ENCODE assay signal across 1 cellular context in the genomic region with DNA sequence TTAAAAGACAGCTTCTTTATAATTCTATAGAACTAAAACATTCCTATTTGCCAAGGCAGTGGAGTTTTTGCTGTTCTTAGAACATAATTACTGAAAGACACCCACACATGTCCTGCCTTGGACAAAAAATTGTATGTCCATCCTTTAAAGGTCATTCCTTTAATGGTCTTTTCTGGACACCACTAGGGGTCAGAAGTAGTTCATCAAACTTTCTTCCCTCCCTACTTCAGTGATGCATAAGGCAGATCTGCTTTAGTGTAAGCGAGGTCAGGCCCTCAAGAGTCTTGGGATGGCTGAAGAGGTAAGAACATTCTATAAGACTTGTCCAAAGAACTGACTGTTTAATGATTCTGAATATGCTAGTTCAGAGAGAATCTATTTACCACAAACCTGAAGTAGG.
TF ChIP-seq lines count a peak whose summit lies in the region.

No MANE protein-coding gene starts in this region.

TF ChIP-seq in K562, 482 proteins besides CTCF, POLR2A, EP300 and RAD21 (continued from another document):
- TF ChIP-seq, protein P1, sequence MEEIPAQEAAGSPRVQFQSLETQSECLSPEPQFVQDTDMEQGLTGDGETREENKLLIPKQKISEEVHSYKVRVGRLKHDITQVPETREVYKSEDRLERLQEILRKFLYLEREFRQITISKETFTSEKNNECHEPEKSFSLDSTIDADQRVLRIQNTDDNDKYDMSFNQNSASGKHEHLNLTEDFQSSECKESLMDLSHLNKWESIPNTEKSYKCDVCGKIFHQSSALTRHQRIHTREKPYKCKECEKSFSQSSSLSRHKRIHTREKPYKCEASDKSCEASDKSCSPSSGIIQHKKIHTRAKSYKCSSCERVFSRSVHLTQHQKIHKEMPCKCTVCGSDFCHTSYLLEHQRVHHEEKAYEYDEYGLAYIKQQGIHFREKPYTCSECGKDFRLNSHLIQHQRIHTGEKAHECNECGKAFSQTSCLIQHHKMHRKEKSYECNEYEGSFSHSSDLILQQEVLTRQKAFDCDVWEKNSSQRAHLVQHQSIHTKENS (CRISPR knock-in tag; IDR thresholded peaks at IDR 0.05), result no peak
- peak; percentile 94 for TF ChIP-seq ARID2 (IDR thresholded peaks at IDR 0.05)
- TF ChIP-seq, protein P2, sequence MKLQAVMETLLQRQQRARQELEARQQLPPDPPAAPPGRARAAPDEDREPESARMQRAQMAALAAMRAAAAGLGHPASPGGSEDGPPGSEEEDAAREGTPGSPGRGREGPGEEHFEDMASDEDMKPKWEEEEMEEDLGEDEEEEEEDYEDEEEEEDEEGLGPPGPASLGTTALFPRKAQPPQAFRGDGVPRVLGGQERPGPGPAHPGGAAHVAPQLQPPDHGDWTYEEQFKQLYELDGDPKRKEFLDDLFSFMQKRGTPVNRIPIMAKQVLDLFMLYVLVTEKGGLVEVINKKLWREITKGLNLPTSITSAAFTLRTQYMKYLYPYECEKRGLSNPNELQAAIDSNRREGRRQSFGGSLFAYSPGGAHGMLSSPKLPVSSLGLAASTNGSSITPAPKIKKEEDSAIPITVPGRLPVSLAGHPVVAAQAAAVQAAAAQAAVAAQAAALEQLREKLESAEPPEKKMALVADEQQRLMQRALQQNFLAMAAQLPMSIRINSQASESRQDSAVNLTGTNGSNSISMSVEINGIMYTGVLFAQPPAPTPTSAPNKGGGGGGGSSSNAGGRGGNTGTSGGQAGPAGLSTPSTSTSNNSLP (IDR thresholded peaks at IDR 0.05; ENCODE audit: borderline replicate concordance, low read depth, low read length), result peak; percentile 73; the same call in 1 of the 2 replicates
- TF ChIP-seq KDM1A (IDR thresholded peaks at IDR 0.05), result peak; percentile 27 to 44; a peak in 1 of 4 replicates
- no peak for TF ChIP-seq MTF1 (CRISPR knock-in tag; IDR thresholded peaks at IDR 0.05; ENCODE audit: borderline replicate concordance)
- TF ChIP-seq ARID1B (IDR thresholded peaks at IDR 0.05), result 0 out of 2 replicates have a peak, but pooled peaks have one; percentile 8
- TF ChIP-seq, protein P3, sequence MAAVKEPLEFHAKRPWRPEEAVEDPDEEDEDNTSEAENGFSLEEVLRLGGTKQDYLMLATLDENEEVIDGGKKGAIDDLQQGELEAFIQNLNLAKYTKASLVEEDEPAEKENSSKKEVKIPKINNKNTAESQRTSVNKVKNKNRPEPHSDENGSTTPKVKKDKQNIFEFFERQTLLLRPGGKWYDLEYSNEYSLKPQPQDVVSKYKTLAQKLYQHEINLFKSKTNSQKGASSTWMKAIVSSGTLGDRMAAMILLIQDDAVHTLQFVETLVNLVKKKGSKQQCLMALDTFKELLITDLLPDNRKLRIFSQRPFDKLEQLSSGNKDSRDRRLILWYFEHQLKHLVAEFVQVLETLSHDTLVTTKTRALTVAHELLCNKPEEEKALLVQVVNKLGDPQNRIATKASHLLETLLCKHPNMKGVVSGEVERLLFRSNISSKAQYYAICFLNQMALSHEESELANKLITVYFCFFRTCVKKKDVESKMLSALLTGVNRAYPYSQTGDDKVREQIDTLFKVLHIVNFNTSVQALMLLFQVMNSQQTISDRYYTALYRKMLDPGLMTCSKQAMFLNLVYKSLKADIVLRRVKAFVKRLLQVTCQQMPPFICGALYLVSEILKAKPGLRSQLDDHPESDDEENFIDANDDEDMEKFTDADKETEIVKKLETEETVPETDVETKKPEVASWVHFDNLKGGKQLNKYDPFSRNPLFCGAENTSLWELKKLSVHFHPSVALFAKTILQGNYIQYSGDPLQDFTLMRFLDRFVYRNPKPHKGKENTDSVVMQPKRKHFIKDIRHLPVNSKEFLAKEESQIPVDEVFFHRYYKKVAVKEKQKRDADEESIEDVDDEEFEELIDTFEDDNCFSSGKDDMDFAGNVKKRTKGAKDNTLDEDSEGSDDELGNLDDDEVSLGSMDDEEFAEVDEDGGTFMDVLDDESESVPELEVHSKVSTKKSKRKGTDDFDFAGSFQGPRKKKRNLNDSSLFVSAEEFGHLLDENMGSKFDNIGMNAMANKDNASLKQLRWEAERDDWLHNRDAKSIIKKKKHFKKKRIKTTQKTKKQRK (IDR thresholded peaks at IDR 0.05; ENCODE audit: borderline replicate concordance, low read depth, low read length), result no peak
- no peak for TF ChIP-seq ZNF133 (CRISPR knock-in tag; IDR thresholded peaks at IDR 0.05)
- TF ChIP-seq KLF13 (tag; IDR thresholded peaks at IDR 0.05; ENCODE audit: borderline replicate concordance, low read depth), result no peak
- no peak for TF ChIP-seq BRCA1 (IDR thresholded peaks at IDR 0.05)
- no peak for TF ChIP-seq BRCA1 (CRISPR knock-in tag; IDR thresholded peaks at IDR 0.05)
- no peak for TF ChIP-seq ZNF551 (CRISPR knock-in tag; IDR thresholded peaks at IDR 0.05)
- no peak for TF ChIP-seq ZNF76 (CRISPR knock-in tag; IDR thresholded peaks at IDR 0.05; ENCODE audit: borderline replicate concordance)
- TF ChIP-seq, protein P4, sequence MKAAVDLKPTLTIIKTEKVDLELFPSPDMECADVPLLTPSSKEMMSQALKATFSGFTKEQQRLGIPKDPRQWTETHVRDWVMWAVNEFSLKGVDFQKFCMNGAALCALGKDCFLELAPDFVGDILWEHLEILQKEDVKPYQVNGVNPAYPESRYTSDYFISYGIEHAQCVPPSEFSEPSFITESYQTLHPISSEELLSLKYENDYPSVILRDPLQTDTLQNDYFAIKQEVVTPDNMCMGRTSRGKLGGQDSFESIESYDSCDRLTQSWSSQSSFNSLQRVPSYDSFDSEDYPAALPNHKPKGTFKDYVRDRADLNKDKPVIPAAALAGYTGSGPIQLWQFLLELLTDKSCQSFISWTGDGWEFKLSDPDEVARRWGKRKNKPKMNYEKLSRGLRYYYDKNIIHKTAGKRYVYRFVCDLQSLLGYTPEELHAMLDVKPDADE (conservative IDR thresholded peaks at IDR 0.05; ENCODE audit: control insufficient read depth, low read depth, low read length), result no peak
- 0 out of 2 replicates have a peak, but pooled peaks have one; percentile 26 for TF ChIP-seq NCOA6 (IDR thresholded peaks at IDR 0.05)
- no peak; the same call in 1 of the 2 replicates for TF ChIP-seq THRAP3 (IDR thresholded peaks at IDR 0.05; ENCODE audit: borderline replicate concordance)
- peak; percentile 87 for TF ChIP-seq SMC3 (conservative IDR thresholded peaks at IDR 0.05; ENCODE audit: insufficient read depth, low read depth, low read length)
- TF ChIP-seq, protein P5, sequence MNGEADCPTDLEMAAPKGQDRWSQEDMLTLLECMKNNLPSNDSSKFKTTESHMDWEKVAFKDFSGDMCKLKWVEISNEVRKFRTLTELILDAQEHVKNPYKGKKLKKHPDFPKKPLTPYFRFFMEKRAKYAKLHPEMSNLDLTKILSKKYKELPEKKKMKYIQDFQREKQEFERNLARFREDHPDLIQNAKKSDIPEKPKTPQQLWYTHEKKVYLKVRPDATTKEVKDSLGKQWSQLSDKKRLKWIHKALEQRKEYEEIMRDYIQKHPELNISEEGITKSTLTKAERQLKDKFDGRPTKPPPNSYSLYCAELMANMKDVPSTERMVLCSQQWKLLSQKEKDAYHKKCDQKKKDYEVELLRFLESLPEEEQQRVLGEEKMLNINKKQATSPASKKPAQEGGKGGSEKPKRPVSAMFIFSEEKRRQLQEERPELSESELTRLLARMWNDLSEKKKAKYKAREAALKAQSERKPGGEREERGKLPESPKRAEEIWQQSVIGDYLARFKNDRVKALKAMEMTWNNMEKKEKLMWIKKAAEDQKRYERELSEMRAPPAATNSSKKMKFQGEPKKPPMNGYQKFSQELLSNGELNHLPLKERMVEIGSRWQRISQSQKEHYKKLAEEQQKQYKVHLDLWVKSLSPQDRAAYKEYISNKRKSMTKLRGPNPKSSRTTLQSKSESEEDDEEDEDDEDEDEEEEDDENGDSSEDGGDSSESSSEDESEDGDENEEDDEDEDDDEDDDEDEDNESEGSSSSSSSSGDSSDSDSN (IDR thresholded peaks at IDR 0.05; ENCODE audit: borderline replicate concordance in 1 of 2, low read depth in 2 of 2, low read length in 2 of 2), result peak in 1 of 2 experiments; percentile 41; a peak in 1 of 4 replicates
- TF ChIP-seq, protein P6, sequence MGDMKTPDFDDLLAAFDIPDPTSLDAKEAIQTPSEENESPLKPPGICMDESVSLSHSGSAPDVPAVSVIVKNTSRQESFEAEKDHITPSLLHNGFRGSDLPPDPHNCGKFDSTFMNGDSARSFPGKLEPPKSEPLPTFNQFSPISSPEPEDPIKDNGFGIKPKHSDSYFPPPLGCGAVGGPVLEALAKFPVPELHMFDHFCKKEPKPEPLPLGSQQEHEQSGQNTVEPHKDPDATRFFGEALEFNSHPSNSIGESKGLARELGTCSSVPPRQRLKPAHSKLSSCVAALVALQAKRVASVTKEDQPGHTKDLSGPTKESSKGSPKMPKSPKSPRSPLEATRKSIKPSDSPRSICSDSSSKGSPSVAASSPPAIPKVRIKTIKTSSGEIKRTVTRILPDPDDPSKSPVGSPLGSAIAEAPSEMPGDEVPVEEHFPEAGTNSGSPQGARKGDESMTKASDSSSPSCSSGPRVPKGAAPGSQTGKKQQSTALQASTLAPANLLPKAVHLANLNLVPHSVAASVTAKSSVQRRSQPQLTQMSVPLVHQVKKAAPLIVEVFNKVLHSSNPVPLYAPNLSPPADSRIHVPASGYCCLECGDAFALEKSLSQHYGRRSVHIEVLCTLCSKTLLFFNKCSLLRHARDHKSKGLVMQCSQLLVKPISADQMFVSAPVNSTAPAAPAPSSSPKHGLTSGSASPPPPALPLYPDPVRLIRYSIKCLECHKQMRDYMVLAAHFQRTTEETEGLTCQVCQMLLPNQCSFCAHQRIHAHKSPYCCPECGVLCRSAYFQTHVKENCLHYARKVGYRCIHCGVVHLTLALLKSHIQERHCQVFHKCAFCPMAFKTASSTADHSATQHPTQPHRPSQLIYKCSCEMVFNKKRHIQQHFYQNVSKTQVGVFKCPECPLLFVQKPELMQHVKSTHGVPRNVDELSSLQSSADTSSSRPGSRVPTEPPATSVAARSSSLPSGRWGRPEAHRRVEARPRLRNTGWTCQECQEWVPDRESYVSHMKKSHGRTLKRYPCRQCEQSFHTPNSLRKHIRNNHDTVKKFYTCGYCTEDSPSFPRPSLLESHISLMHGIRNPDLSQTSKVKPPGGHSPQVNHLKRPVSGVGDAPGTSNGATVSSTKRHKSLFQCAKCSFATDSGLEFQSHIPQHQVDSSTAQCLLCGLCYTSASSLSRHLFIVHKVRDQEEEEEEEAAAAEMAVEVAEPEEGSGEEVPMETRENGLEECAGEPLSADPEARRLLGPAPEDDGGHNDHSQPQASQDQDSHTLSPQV (IDR thresholded peaks at IDR 0.05), result peak; percentile 78
- no peak for TF ChIP-seq FUS (optimal IDR thresholded peaks at IDR 0.05; ENCODE audit: low read depth, low read length)
- TF ChIP-seq, protein P7, sequence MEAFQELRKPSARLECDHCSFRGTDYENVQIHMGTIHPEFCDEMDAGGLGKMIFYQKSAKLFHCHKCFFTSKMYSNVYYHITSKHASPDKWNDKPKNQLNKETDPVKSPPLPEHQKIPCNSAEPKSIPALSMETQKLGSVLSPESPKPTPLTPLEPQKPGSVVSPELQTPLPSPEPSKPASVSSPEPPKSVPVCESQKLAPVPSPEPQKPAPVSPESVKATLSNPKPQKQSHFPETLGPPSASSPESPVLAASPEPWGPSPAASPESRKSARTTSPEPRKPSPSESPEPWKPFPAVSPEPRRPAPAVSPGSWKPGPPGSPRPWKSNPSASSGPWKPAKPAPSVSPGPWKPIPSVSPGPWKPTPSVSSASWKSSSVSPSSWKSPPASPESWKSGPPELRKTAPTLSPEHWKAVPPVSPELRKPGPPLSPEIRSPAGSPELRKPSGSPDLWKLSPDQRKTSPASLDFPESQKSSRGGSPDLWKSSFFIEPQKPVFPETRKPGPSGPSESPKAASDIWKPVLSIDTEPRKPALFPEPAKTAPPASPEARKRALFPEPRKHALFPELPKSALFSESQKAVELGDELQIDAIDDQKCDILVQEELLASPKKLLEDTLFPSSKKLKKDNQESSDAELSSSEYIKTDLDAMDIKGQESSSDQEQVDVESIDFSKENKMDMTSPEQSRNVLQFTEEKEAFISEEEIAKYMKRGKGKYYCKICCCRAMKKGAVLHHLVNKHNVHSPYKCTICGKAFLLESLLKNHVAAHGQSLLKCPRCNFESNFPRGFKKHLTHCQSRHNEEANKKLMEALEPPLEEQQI (IDR thresholded peaks at IDR 0.05), result peak; percentile 84
- TF ChIP-seq, protein P8, sequence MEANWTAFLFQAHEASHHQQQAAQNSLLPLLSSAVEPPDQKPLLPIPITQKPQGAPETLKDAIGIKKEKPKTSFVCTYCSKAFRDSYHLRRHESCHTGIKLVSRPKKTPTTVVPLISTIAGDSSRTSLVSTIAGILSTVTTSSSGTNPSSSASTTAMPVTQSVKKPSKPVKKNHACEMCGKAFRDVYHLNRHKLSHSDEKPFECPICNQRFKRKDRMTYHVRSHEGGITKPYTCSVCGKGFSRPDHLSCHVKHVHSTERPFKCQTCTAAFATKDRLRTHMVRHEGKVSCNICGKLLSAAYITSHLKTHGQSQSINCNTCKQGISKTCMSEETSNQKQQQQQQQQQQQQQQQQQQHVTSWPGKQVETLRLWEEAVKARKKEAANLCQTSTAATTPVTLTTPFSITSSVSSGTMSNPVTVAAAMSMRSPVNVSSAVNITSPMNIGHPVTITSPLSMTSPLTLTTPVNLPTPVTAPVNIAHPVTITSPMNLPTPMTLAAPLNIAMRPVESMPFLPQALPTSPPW (CRISPR knock-in tag; IDR thresholded peaks at IDR 0.05), result no peak
- no peak for TF ChIP-seq MECOM (CRISPR knock-in tag; IDR thresholded peaks at IDR 0.05)
- no peak for TF ChIP-seq SMARCC2 (IDR thresholded peaks at IDR 0.05; ENCODE audit: low read depth)
- TF ChIP-seq BMI1 (IDR thresholded peaks at IDR 0.05; ENCODE audit: low read length), result no peak
- TF ChIP-seq FOXJ3 (CRISPR knock-in tag; IDR thresholded peaks at IDR 0.05), result no peak
- no peak for TF ChIP-seq BHLHE40 (IDR thresholded peaks at IDR 0.05; ENCODE audit: low read length)
- no peak for TF ChIP-seq GTF2F1 (IDR thresholded peaks at IDR 0.05; ENCODE audit: low read depth, low read length)
- no peak for TF ChIP-seq SP2 (IDR thresholded peaks at IDR 0.05; ENCODE audit: extremely low read depth, low read depth, low read length, poor library complexity, severe bottlenecking)
- TF ChIP-seq ESRRA (IDR thresholded peaks at IDR 0.05; ENCODE audit: borderline replicate concordance, low read depth), result peak; percentile 66; the same call in 1 of the 2 replicates
